17 cellular contexts compared by ENCODE assay signal in genomic region chr20:43946206-43946491, GRCh38. TPM values are rescaled to one million over a fixed set of nuclear protein-coding genes. Genes with fewer than 3 reads are reported as not detected.
A peak's percentile ranks its signal among the peaks of the same experiment; 100 is the strongest.
DNase-seq lines count a peak whose midpoint lies in the region; ATAC-seq, FAIRE-seq and TF ChIP-seq lines count a peak whose summit lies in the region.
"Had no signal": no experiment of that assay in that cellular context is flagged by ENCODE, and none has a peak within 500 bp of the region (broad histone marks: within the 10 kb centered on the region; RNA-seq: fewer than 3 reads in every experiment).

No MANE protein-coding gene starts in this region.

- peaks cover 85% of the 10 kb centered on the region for H3K4me1 ChIP-seq in MM.1S (ENCODE audit: low read length)
- H3K4me1 ChIP-seq: HAP-1 had no signal

- DNase-seq in activated naive CD8-positive, alpha-beta T cell treated with anti-CD3 and anti-CD28 coated beads for 36 hours = no peak
- DNase-seq in MM.1S (peak; percentile 5), NCI-H1105 treated with DMSO at 0.1 percent for 48 hours (lab: John Stamatoyannopoulos, UW) (no peak), GM12892 (ENCODE audit: insufficient read length) (no peak)
- DNase-seq in stimulated activated CD8-positive, alpha-beta memory T cell treated with anti-CD3 and anti-CD28 coated beads, Interleukin-4, amount 100 ng/mL, for 48 hours = no peak
- DNase-seq: 8988T; AML-193; C1 segment of cervical spinal cord; CD4-positive, alpha-beta memory T cell; DMS79 had no signal

- H3K27me3 Mint-ChIP-seq in activated naive CD8-positive, alpha-beta T cell = peaks cover 6% of the 10 kb centered on the region
- H3K27me3 Mint-ChIP-seq in activated naive CD8-positive, alpha-beta T cell treated with anti-CD3 and anti-CD28 coated beads for 36 hours = peaks cover 39% of the 10 kb centered on the region
- peaks cover 3% of the 10 kb centered on the region for H3K27me3 Mint-ChIP-seq in brain
- no peaks in the 10 kb centered on the region for H3K27me3 Mint-ChIP-seq in stimulated activated memory B cell treated with anti-CD40 and anti-IgM and Interleukin-4, amounts not matched to agents 10 μg/mL and 1 μg/mL and 100 μg/mL, for 72 hours
- H3K27me3 Mint-ChIP-seq: CD4-positive, alpha-beta memory T cell had no signal

- FAIRE-seq in GM12892 (lab: Jason Lieb, UNC) = no peak
- FAIRE-seq: GM12891, H1 had no signal

- H3K9ac ChIP-seq in MM.1S (ENCODE audit: low read length) = no peak overlapping the region

- no peaks in the 10 kb centered on the region for H3K27me3 ChIP-seq in MM.1S (replicated peaks; ENCODE audit: insufficient read depth, low read length)

- peaks cover 81% of the 10 kb centered on the region for H3K4me1 Mint-ChIP-seq in activated naive CD8-positive, alpha-beta T cell (ENCODE audit: low read depth)
- H3K4me1 Mint-ChIP-seq in activated naive CD8-positive, alpha-beta T cell treated with anti-CD3 and anti-CD28 coated beads for 36 hours = peaks cover 63% of the 10 kb centered on the region
- peaks cover 65% of the 10 kb centered on the region for H3K4me1 Mint-ChIP-seq in brain
- H3K4me1 Mint-ChIP-seq in stimulated activated memory B cell treated with anti-CD40 and anti-IgM and Interleukin-4, amounts not matched to agents 10 μg/mL and 1 μg/mL and 100 μg/mL, for 72 hours = peaks cover 41% of the 10 kb centered on the region

- peak overlapping the region; percentile 46 for H3K27ac Mint-ChIP-seq in activated naive CD8-positive, alpha-beta T cell
- H3K27ac Mint-ChIP-seq in activated naive CD8-positive, alpha-beta T cell treated with anti-CD3 and anti-CD28 coated beads for 36 hours = no peak overlapping the region
- peak overlapping the region in 3 of 5 experiments; percentile 60 to 88 (median 67) for H3K27ac Mint-ChIP-seq in brain
- peak overlapping the region; percentile 44 for H3K27ac Mint-ChIP-seq in stimulated activated memory B cell treated with anti-CD40 and anti-IgM and Interleukin-4, amounts not matched to agents 10 μg/mL and 1 μg/mL and 100 μg/mL, for 72 hours

- H2AFZ ChIP-seq in MM.1S (ENCODE audit: low read length) = no peak overlapping the region

- H3K36me3 Mint-ChIP-seq in activated naive CD8-positive, alpha-beta T cell = no peaks in the 10 kb centered on the region
- no peaks in the 10 kb centered on the region for H3K36me3 Mint-ChIP-seq in activated naive CD8-positive, alpha-beta T cell treated with anti-CD3 and anti-CD28 coated beads for 36 hours
- no peaks in the 10 kb centered on the region for H3K36me3 Mint-ChIP-seq in brain
- H3K36me3 Mint-ChIP-seq in stimulated activated memory B cell treated with anti-CD40 and anti-IgM and Interleukin-4, amounts not matched to agents 10 μg/mL and 1 μg/mL and 100 μg/mL, for 72 hours = no peaks in the 10 kb centered on the region
- H3K36me3 Mint-ChIP-seq: CD4-positive, alpha-beta memory T cell had no signal

- H3K36me3 ChIP-seq in MM.1S (replicated peaks; ENCODE audit: insufficient read depth, low read length) = no peaks in the 10 kb centered on the region
- H3K36me3 ChIP-seq: HAP-1 had no signal

- H3K9me3 ChIP-seq in MM.1S (replicated peaks; ENCODE audit: insufficient read depth, low read length) = no peaks in the 10 kb centered on the region
- H3K9me3 ChIP-seq: HAP-1 had no signal

- H4K20me1 ChIP-seq in MM.1S (ENCODE audit: insufficient read depth, low read length) = no peaks in the 10 kb centered on the region

- H3K4me3 ChIP-seq in MM.1S (ENCODE audit: low read length) = no peak overlapping the region
- H3K4me3 ChIP-seq: HAP-1 had no signal

- no peaks in the 10 kb centered on the region for H3K9me3 Mint-ChIP-seq in activated naive CD8-positive, alpha-beta T cell (ENCODE audit: low read depth)
- no peaks in the 10 kb centered on the region for H3K9me3 Mint-ChIP-seq in activated naive CD8-positive, alpha-beta T cell treated with anti-CD3 and anti-CD28 coated beads for 36 hours
- H3K9me3 Mint-ChIP-seq in brain = no peaks in the 10 kb centered on the region
- no peaks in the 10 kb centered on the region for H3K9me3 Mint-ChIP-seq in stimulated activated memory B cell treated with anti-CD40 and anti-IgM and Interleukin-4, amounts not matched to agents 10 μg/mL and 1 μg/mL and 100 μg/mL, for 72 hours

- ATAC-seq in stimulated activated memory B cell treated with anti-CD40 and anti-IgM and Interleukin-4, amounts not matched to agents 10 μg/mL and 1 μg/mL and 100 μg/mL, for 72 hours = no peak

- H3K4me2 ChIP-seq in MM.1S (ENCODE audit: low read depth, low read length) = no peak overlapping the region

- peaks cover 76% of the 10 kb centered on the region for H3K79me2 ChIP-seq in MM.1S (ENCODE audit: low read length)

- no peak for TF ChIP-seq POLR2A in GM12892 (IDR thresholded peaks at IDR 0.05; ENCODE audit: low read depth, low read length)

- no peak overlapping the region for H3K4me3 Mint-ChIP-seq in activated naive CD8-positive, alpha-beta T cell
- no peak overlapping the region for H3K4me3 Mint-ChIP-seq in activated naive CD8-positive, alpha-beta T cell treated with anti-CD3 and anti-CD28 coated beads for 36 hours
- no peak overlapping the region for H3K4me3 Mint-ChIP-seq in brain
- no peak overlapping the region for H3K4me3 Mint-ChIP-seq in stimulated activated memory B cell treated with anti-CD40 and anti-IgM and Interleukin-4, amounts not matched to agents 10 μg/mL and 1 μg/mL and 100 μg/mL, for 72 hours

- H3K27ac ChIP-seq in MM.1S (ENCODE audit: low read length) = no peak overlapping the region

- TF ChIP-seq CTCF in MM.1S (IDR thresholded peaks at IDR 0.05; ENCODE audit: low read length) (no peak), brain (conservative IDR thresholded peaks at IDR 0.05) (no peak)

- H3F3A ChIP-seq in MM.1S (ENCODE audit: insufficient read depth, low read length) = peaks cover 57% of the 10 kb centered on the region

- H3K9me2 ChIP-seq in MM.1S (replicated peaks; ENCODE audit: insufficient read depth, low read length) = no peaks in the 10 kb centered on the region

RNA-seq across cellular contexts. Expression of gene TOX2, which starts 31.5 kb away (rescaled TPM):
- under 1 TPM; 0.45 to 0.52 TPM for total RNA-seq in activated naive CD8-positive, alpha-beta T cell treated with anti-CD3 and anti-CD28 coated beads for 36 hours
- polyA plus RNA-seq in brain (ENCODE audit: insufficient read depth, low read depth, low replicate concordance) = 39.5 TPM
- polyA plus RNA-seq in GM12892 (2012; ENCODE audit: missing spikeins) = 20.8 TPM
- total RNA-seq: G401 had no signal
